Comparison of ENCODE assay signal across 13 cellular contexts in genomic region chr3:188594137-188594536, GRCh38.
A peak's percentile ranks its signal among the peaks of the same experiment; 100 is the strongest.
DNase-seq lines count a peak whose midpoint lies in the region; ATAC-seq, FAIRE-seq and TF ChIP-seq lines count a peak whose summit lies in the region.
"Had no signal": no experiment of that assay in that cellular context is flagged by ENCODE, and none has a peak within 500 bp of the region (broad histone marks: within the 10 kb centered on the region; RNA-seq: fewer than 3 reads in every experiment).

No MANE protein-coding gene starts in this region.

- H3K9me3 Mint-ChIP-seq in astrocyte (ENCODE audit: unreplicated experiment) = no peaks in the 10 kb centered on the region
- no peaks in the 10 kb centered on the region for H3K9me3 Mint-ChIP-seq in activated naive CD4-positive, alpha-beta T cell treated with anti-CD3 and anti-CD28 coated beads, Interleukin-2, amount 10 ng/mL, durations not matched to agents 7 days and 5 days

- peaks cover 27% of the 10 kb centered on the region for H3F3A ChIP-seq in smooth muscle cell (ENCODE audit: low read depth)

- ATAC-seq in right cardiac atrium = peak; percentile 85 to 90
- ATAC-seq: Panc1 had no signal

- H3K27me3 ChIP-seq in astrocyte (ENCODE audit: insufficient read depth, low read length) = no peaks in the 10 kb centered on the region
- no peaks in the 10 kb centered on the region for H3K27me3 ChIP-seq in right cardiac atrium (ENCODE audit: control insufficient read depth, insufficient read depth)
- H3K27me3 ChIP-seq in smooth muscle cell (ENCODE audit: low read depth) = no peaks in the 10 kb centered on the region
- H3K27me3 ChIP-seq: thyroid gland had no signal

- no peak overlapping the region for H3K4me3 ChIP-seq in astrocyte (ENCODE audit: insufficient read depth, low read depth, low read length)
- no peak overlapping the region for H3K4me3 ChIP-seq in right cardiac atrium (ENCODE audit: low read length)
- no peak overlapping the region for H3K4me3 ChIP-seq in smooth muscle cell
- H3K4me3 ChIP-seq: thyroid gland had no signal

- no peak overlapping the region for H3K4me3 Mint-ChIP-seq in astrocyte (ENCODE audit: unreplicated experiment)
- no peak overlapping the region for H3K4me3 Mint-ChIP-seq in activated naive CD4-positive, alpha-beta T cell treated with anti-CD3 and anti-CD28 coated beads, Interleukin-2, amount 10 ng/mL, durations not matched to agents 7 days and 5 days

- H4K20me1 ChIP-seq in astrocyte (ENCODE audit: insufficient read depth, low read length) = no peaks in the 10 kb centered on the region
- H4K20me1 ChIP-seq in smooth muscle cell (ENCODE audit: low read depth) = no peaks in the 10 kb centered on the region

- H3K27ac Mint-ChIP-seq in astrocyte (ENCODE audit: unreplicated experiment) = peak overlapping the region; percentile 58
- no peak overlapping the region for H3K27ac Mint-ChIP-seq in activated naive CD4-positive, alpha-beta T cell treated with anti-CD3 and anti-CD28 coated beads, Interleukin-2, amount 10 ng/mL, durations not matched to agents 7 days and 5 days

- DNase-seq in H54 (ENCODE audit: insufficient read length, low spot score) (peak; percentile 5), astrocyte (ENCODE audit: low read depth) (peak; percentile 97), right cardiac atrium (no peak), smooth muscle cell (lab: John Stamatoyannopoulos, UW; ENCODE audit: unreplicated experiment) (no peak), GM19239 (ENCODE audit: insufficient read length, low spot score) (no peak), DMS79 treated with DMSO at 0.1 percent for 48 hours (lab: John Stamatoyannopoulos, UW) (no peak), cerebellar cortex (ENCODE audit: low spot score) (no peak)
- no peak for DNase-seq in activated naive CD4-positive, alpha-beta T cell treated with anti-CD3 and anti-CD28 coated beads, Interleukin-2, amount 10 ng/mL, durations not matched to agents 7 days and 5 days
- DNase-seq: activated T-cell treated with anti-CD3 and anti-CD28 coated beads for 4 hours, erythroblast, thyroid gland had no signal

- TF ChIP-seq POLR2A in H54 (IDR thresholded peaks at IDR 0.05; ENCODE audit: low read depth, low read length) = no peak

- H3K79me2 ChIP-seq in astrocyte (ENCODE audit: insufficient read depth, low read length) (peaks cover 45% of the 10 kb centered on the region), smooth muscle cell (ENCODE audit: low read depth) (peaks cover 39% of the 10 kb centered on the region)
- H3K79me2 ChIP-seq: parathyroid adenoma had no signal

- H3K4me2 ChIP-seq in astrocyte (ENCODE audit: low read length) = peak overlapping the region; percentile 41
- H3K4me2 ChIP-seq in smooth muscle cell = peak overlapping the region; percentile 73

- CTCF ChIA-PET in activated naive CD4-positive, alpha-beta T cell treated with anti-CD3 and anti-CD28 coated beads, Interleukin-2, amount 10 ng/mL, durations not matched to agents 7 days and 5 days (lab: Charles Lee) = no interaction called here

- H3K4me1 ChIP-seq in astrocyte (ENCODE audit: insufficient read depth, low read length) (peaks cover 31% of the 10 kb centered on the region), right cardiac atrium (ENCODE audit: control insufficient read depth, insufficient read depth, low read length) (peaks cover 2% of the 10 kb centered on the region), smooth muscle cell (ENCODE audit: low read depth) (peaks cover 21% of the 10 kb centered on the region)
- H3K4me1 ChIP-seq: parathyroid adenoma had no signal

- H3K9me3 ChIP-seq in astrocyte (ENCODE audit: insufficient read depth, low read depth, low read length) (no peaks in the 10 kb centered on the region), right cardiac atrium (ENCODE audit: control insufficient read depth, low read length) (no peaks in the 10 kb centered on the region), smooth muscle cell (replicated peaks; ENCODE audit: low read depth) (no peaks in the 10 kb centered on the region)
- H3K9me3 ChIP-seq: thyroid gland had no signal

- no peak overlapping the region for H3K9ac ChIP-seq in astrocyte (ENCODE audit: low read length)
- no peak overlapping the region for H3K9ac ChIP-seq in smooth muscle cell (ENCODE audit: low read depth)
- H3K9ac ChIP-seq: parathyroid adenoma had no signal

- intact Hi-C loops in right cardiac atrium (cut with DNase I) = loop anchor here in 1 of 4 donors (10.0 kb wide), 2 partner anchors 351 to 849 kb away; partner anchors contain the start of gene BCL6

- H2AFZ ChIP-seq in astrocyte (ENCODE audit: low read depth, low read length) (no peak overlapping the region), smooth muscle cell (ENCODE audit: low read depth) (no peak overlapping the region)
- H2AFZ ChIP-seq: parathyroid adenoma had no signal

- no peaks in the 10 kb centered on the region for H3K27me3 Mint-ChIP-seq in astrocyte (ENCODE audit: low read depth, unreplicated experiment)
- H3K27me3 Mint-ChIP-seq in activated naive CD4-positive, alpha-beta T cell treated with anti-CD3 and anti-CD28 coated beads, Interleukin-2, amount 10 ng/mL, durations not matched to agents 7 days and 5 days = no peaks in the 10 kb centered on the region

- FAIRE-seq in H54 (lab: Jason Lieb, UNC) = peak; percentile 97
- peak; percentile 81 for FAIRE-seq in astrocyte (lab: Jason Lieb, UNC)
- FAIRE-seq in GM19239 (lab: Jason Lieb, UNC) = no peak

- peaks cover 51% of the 10 kb centered on the region for H3K4me1 Mint-ChIP-seq in astrocyte (ENCODE audit: low read depth, unreplicated experiment)
- no peaks in the 10 kb centered on the region for H3K4me1 Mint-ChIP-seq in activated naive CD4-positive, alpha-beta T cell treated with anti-CD3 and anti-CD28 coated beads, Interleukin-2, amount 10 ng/mL, durations not matched to agents 7 days and 5 days

- H3K27ac ChIP-seq in astrocyte (ENCODE audit: low read depth, low read length) = peak overlapping the region; percentile 60
- H3K27ac ChIP-seq in right cardiac atrium (ENCODE audit: low read length) = no peak overlapping the region
- peak overlapping the region; percentile 84 for H3K27ac ChIP-seq in smooth muscle cell (ENCODE audit: low read depth)
- H3K27ac ChIP-seq: parathyroid adenoma, thyroid gland had no signal

- no peaks in the 10 kb centered on the region for H3K36me3 Mint-ChIP-seq in astrocyte (ENCODE audit: low read depth, unreplicated experiment)
- peaks cover 2% of the 10 kb centered on the region for H3K36me3 Mint-ChIP-seq in activated naive CD4-positive, alpha-beta T cell treated with anti-CD3 and anti-CD28 coated beads, Interleukin-2, amount 10 ng/mL, durations not matched to agents 7 days and 5 days

- no peaks in the 10 kb centered on the region for H3K36me3 ChIP-seq in astrocyte (ENCODE audit: insufficient read depth, low read length)
- H3K36me3 ChIP-seq in smooth muscle cell (ENCODE audit: low read depth) = no peaks in the 10 kb centered on the region
- H3K36me3 ChIP-seq: thyroid gland had no signal

- no peak for TF ChIP-seq CTCF in astrocyte (IDR thresholded peaks at IDR 0.05; ENCODE audit: insufficient read depth, low read depth, low read length)
- no peak for TF ChIP-seq CTCF in smooth muscle cell (IDR thresholded peaks at IDR 0.05; ENCODE audit: borderline replicate concordance, insufficient read depth, poor library complexity, severe bottlenecking)

- WGBS in right cardiac atrium = 57% methylated on average over 2 of the region's 2 CpGs
- 5% methylated on average over 2 of the region's 2 CpGs for WGBS in smooth muscle cell (ENCODE audit: low lambda C conversion rate)

Comparison
In these comparisons a context has a peak if more than half of its experiments do, and no peak if none do; other contexts are left out.
1. DNase-seq: peak in H54 (single experiment) and astrocyte (single experiment); none in right cardiac atrium (0 of 3), smooth muscle cell (single experiment), GM19239 (single experiment), DMS79 treated with DMSO at 0.1 percent for 48 hours (single experiment), cerebellar cortex (single experiment) and activated naive CD4-positive, alpha-beta T cell treated with anti-CD3 and anti-CD28 coated beads, Interleukin-2, amount 10 ng/mL, durations not matched to agents 7 days and 5 days (single experiment).